8 cellular contexts compared by ENCODE assay signal in genomic region chr1:43414634-43415223, GRCh38. TPM values are rescaled to one million over a fixed set of nuclear protein-coding genes. Genes with fewer than 3 reads are reported as not detected.
DNase-seq lines count a peak whose midpoint lies in the region; ATAC-seq, FAIRE-seq and TF ChIP-seq lines count a peak whose summit lies in the region.

No MANE protein-coding gene starts in this region.

- TF ChIP-seq EP300 in A549 (IDR thresholded peaks at IDR 0.05): no peak

- WGBS in A549 (ENCODE audit: missing lambda C conversion rate): 79% methylated on average over 5 of the region's 5 CpGs

- intact Hi-C loops in mucosa of descending colon (cut with DNase I, micrococcal nuclease): loop anchor here (10.0 kb wide), 2 partner anchors 180 to 190 kb away; no protein-coding TSS in a partner anchor

- peaks cover 6% of the 10 kb centered on the region for H3K36me3 ChIP-seq in mucosa of descending colon (ENCODE audit: low read depth)

- H3K4me1 ChIP-seq in A549 (no peaks in the 10 kb centered on the region), mucosa of descending colon (ENCODE audit: low read depth) (no peaks in the 10 kb centered on the region)

- no peak overlapping the region for H3K4me3 ChIP-seq in A549
- H3K4me3 ChIP-seq in mucosa of descending colon: no peak overlapping the region

- H3K27ac ChIP-seq in A549: no peak overlapping the region

- TF ChIP-seq POLR2A in A549 (IDR thresholded peaks at IDR 0.05; ENCODE audit: low read length): no peak

- peak; percentile 51 for TF ChIP-seq CTCF in A549 (IDR thresholded peaks at IDR 0.05)
- TF ChIP-seq CTCF in GM20000 (IDR thresholded peaks at IDR 0.05; ENCODE audit: extremely low read depth, missing control alignments): peak; percentile 14
- peak; percentile 48 for TF ChIP-seq CTCF in mucosa of descending colon (IDR thresholded peaks at IDR 0.05)

- ATAC-seq in A549: peak; percentile 93 to 97
- peak; percentile 82 for ATAC-seq in mucosa of descending colon

- DNase-seq in A549 (ENCODE audit: low read depth in 1 of 2, low spot score in 1 of 2) (peak; percentile 32 to 56), GM20000 (ENCODE audit: low spot score) (peak; percentile 47), NCI-H69 (lab: John Stamatoyannopoulos, UW) (peak; percentile 53), mucosa of descending colon (peak in 1 of 3 donors; percentile 84), NCI-H187 (lab: John Stamatoyannopoulos, UW) (no peak)
- DNase-seq in activated CD4-positive, alpha-beta T cell treated with anti-CD3 and anti-CD28 coated beads, Interleukin-2, amount 50 U/mL, for 1 hour: peak; percentile 64
- peak; percentile 54 for DNase-seq in effector CD4-positive, alpha-beta T cell
- DNase-seq in stimulated activated CD8-positive, alpha-beta memory T cell treated with anti-CD3 and anti-CD28 coated beads, Interleukin-7, amount 100 ng/mL, for 1 hour (ENCODE audit: low read depth in 2 of 2): peak; percentile 23 to 48

- POLR2A ChIA-PET in A549 (lab: Yijun Ruan, JAX): interaction anchor here (0.8 to 1.2 kb wide), 4 partner anchors 25 to 188 kb away, joined by 3 to 5 read pairs (median 3); partner anchors contain the start of gene CDC20

- no peaks in the 10 kb centered on the region for H3K9me3 ChIP-seq in A549
- H3K9me3 ChIP-seq in mucosa of descending colon: no peaks in the 10 kb centered on the region

- peak; percentile 64 for TF ChIP-seq RAD21 in A549 (conservative IDR thresholded peaks at IDR 0.05 in 1 of 2, IDR thresholded peaks at IDR 0.05 in 1 of 2)

- H3K4me2 ChIP-seq in A549: no peak overlapping the region

- CTCF ChIA-PET in A549 (lab: Yijun Ruan, JAX): interaction anchor here (0.6 to 3.0 kb wide), 25 partner anchors 10 to 210 kb away, joined by 3 to 21 read pairs (median 3); partner anchors contain the start of genes CDC20 and HYI

- FAIRE-seq in A549 (lab: Jason Lieb, UNC): no peak

TF ChIP-seq in A549, 52 proteins besides CTCF, POLR2A, EP300 and RAD21:
- TF ChIP-seq HOXA7 (CRISPR knock-in tag; IDR thresholded peaks at IDR 0.05) (no peak), FOSL2 (IDR thresholded peaks at IDR 0.05) (no peak), FOSL2 (CRISPR knock-in tag; IDR thresholded peaks at IDR 0.05) (no peak), SREBF2 (IDR thresholded peaks at IDR 0.05) (no peak), SMC3 (IDR thresholded peaks at IDR 0.05) (peak; percentile 57), USF2 (IDR thresholded peaks at IDR 0.05) (no peak), HOXB13 (CRISPR knock-in tag; IDR thresholded peaks at IDR 0.05; ENCODE audit: low read depth) (no peak), E2F6 (IDR thresholded peaks at IDR 0.05; ENCODE audit: borderline replicate concordance, low read depth) (no peak), BHLHE40 (IDR thresholded peaks at IDR 0.05; ENCODE audit: low read depth, low read length) (no peak)
TF ChIP-seq in A549: peak in this region for 1.

RNA-seq across cellular contexts. Expression of gene SZT2, which starts 25.0 kb away (rescaled TPM):
- polyA plus RNA-seq in A549 (2011; rRNA removed): 6.5 and 10.4 TPM in 2 replicates
- 5.1 and 6.9 TPM in 2 replicates for polyA plus RNA-seq in A549 (2012; cell fraction: cytosol; rRNA removed)
- 30.4 and 35.8 TPM in 2 replicates for polyA plus RNA-seq in A549 (2012; cell fraction: nucleus; rRNA removed)
- 6.1 to 7.4 TPM (median 7.3 TPM) in 3 replicates for polyA plus RNA-seq in A549 (2017; fragmentation: RNase III; extraction: RNeasy Plus Mini Kit Qiagen cat#74134 plus additional on column Dnase treatment)
- 38.9 and 42.4 TPM in 2 replicates for polyA minus RNA-seq in A549 (2011; rRNA and poly(A)+ RNA removed)
- total RNA-seq in mucosa of descending colon: 10 to 100 TPM; 61.7 to 93.6 (median 75.4) TPM

RNA-seq across cellular contexts. Expression of gene MED8, which starts 25.1 kb away (rescaled TPM):
- polyA plus RNA-seq in A549 (2011; rRNA removed) (33.9 and 40.4 TPM in 2 replicates), A549 (2017; fragmentation: RNase III; extraction: RNeasy Plus Mini Kit Qiagen cat#74134 plus additional on column Dnase treatment) (21.8 to 26.0 TPM (median 23.4 TPM) in 3 replicates)
- polyA plus RNA-seq in A549 (2012; cell fraction: cytosol; rRNA removed): 20.2 TPM in 2 replicates
- 11.0 and 15.1 TPM in 2 replicates for polyA plus RNA-seq in A549 (2012; cell fraction: nucleus; rRNA removed)
- 22.2 and 23.1 TPM in 2 replicates for polyA minus RNA-seq in A549 (2011; rRNA and poly(A)+ RNA removed)
- total RNA-seq in mucosa of descending colon: 10 to 100 TPM; 35.8 to 39.6 (median 38.3) TPM

RNA-seq across cellular contexts. Expression of gene HYI, which starts 39.0 kb away (rescaled TPM):
- polyA plus RNA-seq in A549 (2011; rRNA removed) (6.6 and 7.2 TPM in 2 replicates), A549 (2017; fragmentation: RNase III; extraction: RNeasy Plus Mini Kit Qiagen cat#74134 plus additional on column Dnase treatment) (15.1 to 17.1 TPM (median 15.3 TPM) in 3 replicates)
- 18.8 and 19.0 TPM in 2 replicates for polyA plus RNA-seq in A549 (2012; cell fraction: cytosol; rRNA removed)
- 39.9 and 45.7 TPM in 2 replicates for polyA plus RNA-seq in A549 (2012; cell fraction: nucleus; rRNA removed)
- polyA minus RNA-seq in A549 (2011; rRNA and poly(A)+ RNA removed): 5.4 and 5.8 TPM in 2 replicates
- 10 to 100 TPM; 41.8 to 85.0 (median 79.3) TPM for total RNA-seq in mucosa of descending colon

RNA-seq across cellular contexts. Expression of gene ELOVL1, which starts 46.9 kb away (rescaled TPM):
- 124 and 147 TPM in 2 replicates for polyA plus RNA-seq in A549 (2011; rRNA removed)
- 138 and 175 TPM in 2 replicates for polyA plus RNA-seq in A549 (2012; cell fraction: cytosol; rRNA removed)
- polyA plus RNA-seq in A549 (2012; cell fraction: nucleus; rRNA removed): 148 and 157 TPM in 2 replicates
- 96.6 to 105 TPM (median 104 TPM) in 3 replicates for polyA plus RNA-seq in A549 (2017; fragmentation: RNase III; extraction: RNeasy Plus Mini Kit Qiagen cat#74134 plus additional on column Dnase treatment)
- 90.1 and 90.3 TPM in 2 replicates for polyA minus RNA-seq in A549 (2011; rRNA and poly(A)+ RNA removed)
- 100 to 1,000 TPM in 2 of 3 donors, 10 to 100 TPM in 1; 80.0 to 171 (median 104) TPM for total RNA-seq in mucosa of descending colon

RNA-seq across cellular contexts. Expression of gene CDC20, which starts 55.9 kb away (rescaled TPM):
- polyA plus RNA-seq in A549 (2011; rRNA removed): 73.8 and 91.5 TPM in 2 replicates
- polyA plus RNA-seq in A549 (2012; cell fraction: cytosol; rRNA removed): 287 and 317 TPM in 2 replicates
- 359 and 455 TPM in 2 replicates for polyA plus RNA-seq in A549 (2012; cell fraction: nucleus; rRNA removed)
- 106 to 141 TPM (median 116 TPM) in 3 replicates for polyA plus RNA-seq in A549 (2017; fragmentation: RNase III; extraction: RNeasy Plus Mini Kit Qiagen cat#74134 plus additional on column Dnase treatment)
- 147 and 162 TPM in 2 replicates for polyA minus RNA-seq in A549 (2011; rRNA and poly(A)+ RNA removed)
- total RNA-seq in mucosa of descending colon: 10 to 100 TPM in 1 of 3 donors, 1 to 10 TPM in 2; 5.8 to 44.0 (median 8.5) TPM

Comparison
In these comparisons a context has a peak if more than half of its experiments do, and no peak if none do; other contexts are left out.
1. DNase-seq: peak in A549 (2 of 2), GM20000 (single experiment), NCI-H69 (single experiment), activated CD4-positive, alpha-beta T cell treated with anti-CD3 and anti-CD28 coated beads, Interleukin-2, amount 50 U/mL, for 1 hour (single experiment), effector CD4-positive, alpha-beta T cell (single experiment) and stimulated activated CD8-positive, alpha-beta memory T cell treated with anti-CD3 and anti-CD28 coated beads, Interleukin-7, amount 100 ng/mL, for 1 hour (2 of 2); none in NCI-H187 (0 of 2).
2. Peak in every context shown above with its lines, with median percentiles within 50 percentile points of each other: CTCF ChIP-seq.